ENCODE assay signal across 1 cellular context in the genomic region with DNA sequence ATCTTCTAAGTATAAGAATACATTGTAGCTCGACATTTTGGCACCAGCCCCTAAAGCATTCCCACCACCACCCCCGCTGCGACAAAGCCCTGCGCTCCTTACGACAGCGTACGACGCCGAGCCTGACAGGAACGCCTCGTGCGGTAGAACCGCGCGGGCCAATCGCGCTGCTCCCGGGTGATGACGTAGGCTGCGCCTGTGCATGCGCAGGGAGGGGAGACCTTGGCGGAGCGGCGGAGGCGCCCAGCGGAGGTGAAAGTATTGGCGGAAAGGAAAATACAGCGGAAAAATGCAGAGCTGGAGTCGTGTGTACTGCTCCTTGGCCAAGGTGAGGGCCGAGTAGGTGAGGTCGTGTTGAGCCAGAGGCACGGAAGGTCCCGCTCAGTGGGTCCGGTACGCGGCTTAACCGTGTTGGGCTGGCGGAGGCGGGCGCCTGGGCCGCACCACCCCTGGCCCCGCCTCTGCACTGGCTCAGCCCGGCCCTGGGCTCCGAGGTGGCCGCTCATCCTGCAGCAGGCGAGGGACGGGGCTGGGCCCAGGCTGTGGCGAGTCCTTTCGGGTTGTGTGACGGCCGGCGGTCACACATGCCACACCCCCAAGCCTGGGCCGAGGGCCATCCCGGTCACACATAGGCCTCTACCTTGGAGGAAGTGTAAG.
A peak's percentile ranks its signal among the peaks of the same experiment; 100 is the strongest.
TF ChIP-seq lines count a peak whose summit lies in the region.

A gene with protein sequence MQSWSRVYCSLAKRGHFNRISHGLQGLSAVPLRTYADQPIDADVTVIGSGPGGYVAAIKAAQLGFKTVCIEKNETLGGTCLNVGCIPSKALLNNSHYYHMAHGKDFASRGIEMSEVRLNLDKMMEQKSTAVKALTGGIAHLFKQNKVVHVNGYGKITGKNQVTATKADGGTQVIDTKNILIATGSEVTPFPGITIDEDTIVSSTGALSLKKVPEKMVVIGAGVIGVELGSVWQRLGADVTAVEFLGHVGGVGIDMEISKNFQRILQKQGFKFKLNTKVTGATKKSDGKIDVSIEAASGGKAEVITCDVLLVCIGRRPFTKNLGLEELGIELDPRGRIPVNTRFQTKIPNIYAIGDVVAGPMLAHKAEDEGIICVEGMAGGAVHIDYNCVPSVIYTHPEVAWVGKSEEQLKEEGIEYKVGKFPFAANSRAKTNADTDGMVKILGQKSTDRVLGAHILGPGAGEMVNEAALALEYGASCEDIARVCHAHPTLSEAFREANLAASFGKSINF (plus strand): TSS at position 222 of the 657 bp plus-strand sequence. CDS start 68 bp downstream, at position 290.

TF ChIP-seq in K562, 482 proteins besides CTCF, POLR2A, EP300 and RAD21 (continued from another document):
- TF ChIP-seq ARHGAP35 (IDR thresholded peaks at IDR 0.05; ENCODE audit: partially characterized antibody) (no peak), ZFP30 (CRISPR knock-in tag; IDR thresholded peaks at IDR 0.05; ENCODE audit: borderline replicate concordance) (no peak), NR2C1 (IDR thresholded peaks at IDR 0.05) (no peak), NR2C1 (tag; IDR thresholded peaks at IDR 0.05) (no peak), HDAC3 (IDR thresholded peaks at IDR 0.05; ENCODE audit: borderline replicate concordance, partially characterized antibody) (peak; percentile 26), TEAD2 (tag; IDR thresholded peaks at IDR 0.05) (no peak), GTF2F1 (IDR thresholded peaks at IDR 0.05; ENCODE audit: low read depth, low read length) (peak; percentile 55; the same call in 1 of the 2 replicates), ZNF707 (CRISPR knock-in tag; conservative IDR thresholded peaks at IDR 0.05) (no peak), TRIM24 (IDR thresholded peaks at IDR 0.05) (peak in 1 of 2 experiments; percentile 2; a peak in 1 of 4 replicates), GTF2E2 (tag; IDR thresholded peaks at IDR 0.05) (peak; percentile 87), RBBP5 (IDR thresholded peaks at IDR 0.05; ENCODE audit: borderline replicate concordance, insufficient read depth, low read length, poor library complexity, severe bottlenecking) (peak; percentile 95), SMAD1 (IDR thresholded peaks at IDR 0.05; ENCODE audit: low read depth, low read length, partially characterized antibody) (peak; percentile 20), MAZ (CRISPR knock-in tag; conservative IDR thresholded peaks at IDR 0.05 in 1 of 2, IDR thresholded peaks at IDR 0.05 in 1 of 2) (peak; percentile 87 to 91), ZNF668 (CRISPR knock-in tag; IDR thresholded peaks at IDR 0.05) (no peak), ZNF217 (CRISPR knock-in tag; IDR thresholded peaks at IDR 0.05) (no peak), ZBTB5 (IDR thresholded peaks at IDR 0.05) (no peak), NEUROD1 (IDR thresholded peaks at IDR 0.05; ENCODE audit: borderline replicate concordance, low read depth, low read length, partially characterized antibody) (peak; percentile 35), PCBP2 (IDR thresholded peaks at IDR 0.05; ENCODE audit: low read depth, low read length, poor library complexity, severe bottlenecking) (no peak), RBM22 (IDR thresholded peaks at IDR 0.05; ENCODE audit: low read depth, low read length, poor library complexity, severe bottlenecking) (peak; percentile 18), ZBTB2 (IDR thresholded peaks at IDR 0.05) (peak; percentile 98), NBN (IDR thresholded peaks at IDR 0.05; ENCODE audit: low read depth) (peak; percentile 76; the same call in 1 of the 2 replicates), ZZZ3 (IDR thresholded peaks at IDR 0.05) (no peak), KDM2B (CRISPR knock-in tag; IDR thresholded peaks at IDR 0.05) (peak; percentile 72; the same call in 1 of the 2 replicates), TARDBP (IDR thresholded peaks at IDR 0.05) (no peak; the same call in 1 of the 2 replicates), SRSF3 (IDR thresholded peaks at IDR 0.05; ENCODE audit: insufficient read depth, low read length) (no peak), DIDO1 (tag; IDR thresholded peaks at IDR 0.05; ENCODE audit: low read depth) (peak; percentile 78)
- TF ChIP-seq, protein P1, sequence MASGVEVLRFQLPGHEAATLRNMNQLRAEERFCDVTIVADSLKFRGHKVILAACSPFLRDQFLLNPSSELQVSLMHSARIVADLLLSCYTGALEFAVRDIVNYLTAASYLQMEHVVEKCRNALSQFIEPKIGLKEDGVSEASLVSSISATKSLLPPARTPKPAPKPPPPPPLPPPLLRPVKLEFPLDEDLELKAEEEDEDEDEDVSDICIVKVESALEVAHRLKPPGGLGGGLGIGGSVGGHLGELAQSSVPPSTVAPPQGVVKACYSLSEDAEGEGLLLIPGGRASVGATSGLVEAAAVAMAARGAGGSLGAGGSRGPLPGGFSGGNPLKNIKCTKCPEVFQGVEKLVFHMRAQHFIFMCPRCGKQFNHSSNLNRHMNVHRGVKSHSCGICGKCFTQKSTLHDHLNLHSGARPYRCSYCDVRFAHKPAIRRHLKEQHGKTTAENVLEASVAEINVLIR (CRISPR knock-in tag; IDR thresholded peaks at IDR 0.05) = peak; percentile 91
